ENCODE assay signal across 1 cellular context in genomic region chr17:55763856-55764255, GRCh38.
TF ChIP-seq lines count a peak whose summit lies in the region.

No MANE protein-coding gene starts in this region.

TF ChIP-seq in H1, 55 proteins besides CTCF, POLR2A, EP300 and RAD21:
- TF ChIP-seq SIX5 (IDR thresholded peaks at IDR 0.05; ENCODE audit: low read depth, low read length) (no peak), SUZ12 (IDR thresholded peaks at IDR 0.05; ENCODE audit: low read length) (no peak), FOSL1 (IDR thresholded peaks at IDR 0.05; ENCODE audit: insufficient read depth, low read depth, low read length) (no peak), ATF2 (IDR thresholded peaks at IDR 0.05; ENCODE audit: low read length) (no peak), TEAD4 (IDR thresholded peaks at IDR 0.05; ENCODE audit: low read depth, low read length) (no peak)
